In genomic region chr10:4013651-4014085, GRCh38 we compare ENCODE assay signal across 9 cellular contexts.
A peak's percentile ranks its signal among the peaks of the same experiment; 100 is the strongest.
DNase-seq lines count a peak whose midpoint lies in the region; ATAC-seq and TF ChIP-seq lines count a peak whose summit lies in the region.
"Had no signal": no experiment of that assay in that cellular context is flagged by ENCODE, and none has a peak within 500 bp of the region (broad histone marks: within the 10 kb centered on the region; RNA-seq: fewer than 3 reads in every experiment).

No MANE protein-coding gene starts in this region.

- no peak overlapping the region for H3K9ac ChIP-seq in IMR-90 (ENCODE audit: low read depth, low read length)

- H4K91ac ChIP-seq in IMR-90 (ENCODE audit: insufficient read depth, low read depth, low read length) = no peak overlapping the region

- no peak overlapping the region for H3K23ac ChIP-seq in IMR-90 (ENCODE audit: low read depth, low read length)

- CTCF ChIA-PET in IMR-90 (lab: Yijun Ruan, JAX) = no interaction called here

- H2AFZ ChIP-seq in IMR-90 (replicated peaks; ENCODE audit: low read length, poor library complexity) = peak overlapping the region; percentile 72
- H2AFZ ChIP-seq in hepatocyte = no peak overlapping the region

- no peaks in the 10 kb centered on the region for H3K9me1 ChIP-seq in IMR-90 (ENCODE audit: insufficient read depth, low read length)

- H2AK9ac ChIP-seq in IMR-90 (replicated peaks; ENCODE audit: low read depth, low read length, poor library complexity) = no peak overlapping the region

- H3K4ac ChIP-seq in IMR-90 (ENCODE audit: low read depth, low read length) = 0 out of 2 replicates have a peak overlapping the region, but pooled peaks have one; percentile 5

- no peaks in the 10 kb centered on the region for H3K9me2 ChIP-seq in hepatocyte (replicated peaks; ENCODE audit: insufficient read depth)

- H4K8ac ChIP-seq in IMR-90 (ENCODE audit: low read depth in 2 of 2, low read length in 2 of 2) = no peak overlapping the region

- H3K4me1 ChIP-seq in IMR-90 (ENCODE audit: control insufficient read depth, insufficient read depth, low read length) (no peaks in the 10 kb centered on the region; the same call in 1 of the 2 replicates), heart right ventricle (peaks cover 0 to 18% (median 2%) of the 10 kb centered on the region in 9 donors), hepatocyte (ENCODE audit: insufficient read depth) (no peaks in the 10 kb centered on the region)

- H3K27ac ChIP-seq in IMR-90 (ENCODE audit: insufficient read depth, low read length) = no peak overlapping the region
- no peak overlapping the region for H3K27ac ChIP-seq in heart right ventricle
- H3K27ac ChIP-seq in hepatocyte = no peak overlapping the region

- H2AK5ac ChIP-seq in IMR-90 (ENCODE audit: low read depth, low read length) = peak overlapping the region; percentile 15

- H3K9me3 ChIP-seq in IMR-90 (ENCODE audit: control insufficient read depth, insufficient read depth, low read length) (no peaks in the 10 kb centered on the region), heart right ventricle (peaks cover 0 to under 1% (median 0%) of the 10 kb centered on the region in 11 donors), hepatocyte (ENCODE audit: low read depth) (no peaks in the 10 kb centered on the region)

- 50% methylated on average over 2 of the region's 12 CpGs; no CpG with 5 or more reads in 1 of the 2 experiments for WGBS in IMR-90 (ENCODE audit: extremely low coverage in 2 of 2, insufficient read length in 1 of 2), 2 experiments
- 44% methylated on average over 12 of the region's 12 CpGs for WGBS in heart right ventricle, 2 donors
- WGBS in hepatocyte (ENCODE audit: low lambda C conversion rate, missing lambda C conversion rate) = 81% methylated on average over 12 of the region's 12 CpGs

- H4K20me1 ChIP-seq in IMR-90 (ENCODE audit: insufficient read depth, low read length) (no peaks in the 10 kb centered on the region), hepatocyte (ENCODE audit: insufficient read depth, poor library complexity, severe bottlenecking) (no peaks in the 10 kb centered on the region)

- no peak overlapping the region for H4K5ac ChIP-seq in IMR-90 (ENCODE audit: low read depth, low read length)

- H3K4me2 ChIP-seq in IMR-90 (ENCODE audit: low read depth, low read length) (no peak overlapping the region), hepatocyte (no peak overlapping the region)

- peak; percentile 75 for DNase-seq in stimulated activated naive CD4-positive, alpha-beta T cell treated with Interleukin-2 at 50 U/mL for 16 hours (lab: John Stamatoyannopoulos, UW)
- DNase-seq in stimulated activated naive CD4-positive, alpha-beta T cell (lab: John Stamatoyannopoulos, UW) = no peak
- DNase-seq in IMR-90 = no peak
- DNase-seq in heart right ventricle = peak in 1 of 2 donors; percentile 25
- DNase-seq in cerebellum (ENCODE audit: low spot score) = no peak
- no peak for DNase-seq in A172 (ENCODE audit: low spot score)
- DNase-seq in effector CD8-positive, alpha-beta T cell (lab: John Stamatoyannopoulos, UW) = no peak
- DNase-seq in hepatocyte (ENCODE audit: low spot score) = no peak

- no peak for TF ChIP-seq CTCF in IMR-90 (conservative IDR thresholded peaks at IDR 0.05; ENCODE audit: low read depth, low read length)
- no peak for TF ChIP-seq CTCF in heart right ventricle (IDR thresholded peaks at IDR 0.05)
- no peak for TF ChIP-seq CTCF in hepatocyte (IDR thresholded peaks at IDR 0.05; ENCODE audit: poor library complexity)

- dilution Hi-C loops in IMR-90 (cut with HindIII; ENCODE audit: low sequenced_read_pairs, unreplicated experiment) = no loop called here

- no peak overlapping the region for H2BK5ac ChIP-seq in IMR-90 (ENCODE audit: low read depth, low read length, poor library complexity, severe bottlenecking)

- no peak for TF ChIP-seq RAD21 in IMR-90 (IDR thresholded peaks at IDR 0.05; ENCODE audit: low read length)

- POLR2A ChIA-PET in IMR-90 (lab: Charles Lee; ENCODE audit: unreplicated experiment) = no interaction called here

- no peak overlapping the region for H2BK20ac ChIP-seq in IMR-90 (ENCODE audit: low read depth, low read length)

- H2BK15ac ChIP-seq in IMR-90 (ENCODE audit: low read depth, low read length) = no peak overlapping the region

- no TSS peak for BruUV-seq in IMR-90 (replicated peaks; lab: Mats Ljungman, UMichigan)

- H3K79me2 ChIP-seq in hepatocyte = no peaks in the 10 kb centered on the region

- 0 out of 2 replicates have a peak overlapping the region, but pooled peaks have one; percentile 14 for H3K18ac ChIP-seq in IMR-90 (ENCODE audit: low read depth, low read length)

- no peaks in the 10 kb centered on the region for H3K79me1 ChIP-seq in IMR-90 (ENCODE audit: low read depth in 1 of 2, low read length in 2 of 2)

- intact Hi-C loops in IMR-90 (cut with micrococcal nuclease) (no loop called here), heart right ventricle (cut with DNase I) (no loop called here)

- H2BK120ac ChIP-seq in IMR-90 (ENCODE audit: low read depth, low read length) = no peak overlapping the region

- H3K4me3 ChIP-seq in IMR-90 (ENCODE audit: insufficient read depth, low read depth, low read length) (no peak overlapping the region), heart right ventricle (peak overlapping the region in 1 of 10 donors; percentile 13), hepatocyte (no peak overlapping the region)

- H3K56ac ChIP-seq in IMR-90 (ENCODE audit: extremely low read depth, insufficient read depth, low read length) = no peak overlapping the region

- H3K14ac ChIP-seq in IMR-90 (replicated peaks; ENCODE audit: low read depth, low read length) = peak overlapping the region; percentile 50; the same call in 1 of the 2 replicates

- H3K36me3 ChIP-seq in IMR-90 (ENCODE audit: control insufficient read depth, insufficient read depth, low read length) (no peaks in the 10 kb centered on the region), heart right ventricle (no peaks in the 10 kb centered on the region), hepatocyte (replicated peaks; ENCODE audit: insufficient read depth, low read depth) (no peaks in the 10 kb centered on the region)

- TF ChIP-seq POLR2A in IMR-90 (IDR thresholded peaks at IDR 0.05; ENCODE audit: low read depth, low read length) = no peak

- H3K27me3 ChIP-seq in IMR-90 (ENCODE audit: control insufficient read depth, insufficient read depth, low read length) (no peaks in the 10 kb centered on the region), heart right ventricle (no peaks in the 10 kb centered on the region), hepatocyte (no peaks in the 10 kb centered on the region)

- ATAC-seq in IMR-90 (ENCODE audit: low read depth) = no peak
- peak; percentile 20 to 68 (median 61) for ATAC-seq in heart right ventricle
- ATAC-seq: CD8-positive, alpha-beta T cell had no signal

- in situ Hi-C loops in IMR-90 (cut with MboI; ENCODE audit: low sequenced_read_pairs) = no loop called here

TF ChIP-seq in IMR-90, 13 proteins besides CTCF, POLR2A, EP300 and RAD21:
- TF ChIP-seq RCOR1 (IDR thresholded peaks at IDR 0.05; ENCODE audit: insufficient replicate concordance, low read length) = no peak
- no peak for TF ChIP-seq NFE2L2 (IDR thresholded peaks at IDR 0.05; ENCODE audit: low read depth, low read length)
- no peak for TF ChIP-seq SMC3 (IDR thresholded peaks at IDR 0.05; ENCODE audit: low read depth, low read length)
- no peak for TF ChIP-seq CEBPB (IDR thresholded peaks at IDR 0.05; ENCODE audit: low read depth, low read length)
- no peak for TF ChIP-seq RFX5 (IDR thresholded peaks at IDR 0.05; ENCODE audit: low read depth, low read length)
- TF ChIP-seq MXI1 (IDR thresholded peaks at IDR 0.05; ENCODE audit: borderline replicate concordance, low read depth, low read length) = no peak
